3 cellular contexts compared by ENCODE assay signal in the genomic region with DNA sequence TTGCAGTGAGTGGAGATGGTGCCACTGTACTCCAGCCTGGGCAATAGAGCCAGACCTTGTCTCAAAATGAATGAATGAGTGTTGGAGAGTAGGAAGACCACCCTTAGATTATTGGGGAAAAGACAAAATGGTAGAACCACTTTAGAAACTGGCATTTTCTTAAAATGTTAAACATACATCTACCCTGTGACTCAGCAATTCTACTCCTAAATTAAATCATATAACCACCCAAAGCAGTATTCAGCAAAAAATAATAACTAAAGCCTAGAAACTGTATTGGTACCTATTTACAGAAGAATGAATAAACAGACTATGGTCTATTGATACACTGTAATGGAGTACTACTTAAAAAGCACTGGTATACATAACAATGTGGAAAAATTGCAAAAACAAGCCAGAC.
TF ChIP-seq lines count a peak whose summit lies in the region.

No MANE protein-coding gene starts in this region.

TF ChIP-seq in A549, 52 proteins besides CTCF, POLR2A, EP300 and RAD21:
- TF ChIP-seq HOXB5 (CRISPR knock-in tag; IDR thresholded peaks at IDR 0.05) (no peak), NPAS2 (CRISPR knock-in tag; IDR thresholded peaks at IDR 0.05; ENCODE audit: borderline replicate concordance) (no peak), MAFK (IDR thresholded peaks at IDR 0.05; ENCODE audit: partially characterized antibody) (peak; percentile 67), ZFP36 (IDR thresholded peaks at IDR 0.05; ENCODE audit: borderline replicate concordance, partially characterized antibody) (no peak), RARB (CRISPR knock-in tag; IDR thresholded peaks at IDR 0.05) (no peak), NFE2L2 (conservative IDR thresholded peaks at IDR 0.05; ENCODE audit: low read length) (peak; percentile 75)
- TF ChIP-seq, protein P1, sequence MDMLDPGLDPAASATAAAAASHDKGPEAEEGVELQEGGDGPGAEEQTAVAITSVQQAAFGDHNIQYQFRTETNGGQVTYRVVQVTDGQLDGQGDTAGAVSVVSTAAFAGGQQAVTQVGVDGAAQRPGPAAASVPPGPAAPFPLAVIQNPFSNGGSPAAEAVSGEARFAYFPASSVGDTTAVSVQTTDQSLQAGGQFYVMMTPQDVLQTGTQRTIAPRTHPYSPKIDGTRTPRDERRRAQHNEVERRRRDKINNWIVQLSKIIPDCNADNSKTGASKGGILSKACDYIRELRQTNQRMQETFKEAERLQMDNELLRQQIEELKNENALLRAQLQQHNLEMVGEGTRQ (IDR thresholded peaks at IDR 0.05), result no peak

TF ChIP-seq in GM23338, 12 proteins besides CTCF, POLR2A, EP300 and RAD21 (continues in another document):
- TF ChIP-seq CREB1 (CRISPR knock-in tag; IDR thresholded peaks at IDR 0.05; ENCODE audit: low read depth) (no peak), ZNF114 (CRISPR knock-in tag; IDR thresholded peaks at IDR 0.05) (no peak), STAT1 (IDR thresholded peaks at IDR 0.05; ENCODE audit: unreplicated experiment) (no peak), JUNB (IDR thresholded peaks at IDR 0.05; ENCODE audit: unreplicated experiment) (no peak), POLR2AphosphoS5 (IDR thresholded peaks at IDR 0.05; ENCODE audit: low read depth) (no peak), ZNF331 (CRISPR knock-in tag; IDR thresholded peaks at IDR 0.05; ENCODE audit: low read depth) (no peak), EZH2phosphoT487 (IDR thresholded peaks at IDR 0.05; ENCODE audit: unreplicated experiment) (no peak), EZH2 (IDR thresholded peaks at IDR 0.05; ENCODE audit: low read depth, unreplicated experiment) (no peak), NANOG (IDR thresholded peaks at IDR 0.05; ENCODE audit: borderline replicate concordance) (no peak)
- TF ChIP-seq, protein P2, sequence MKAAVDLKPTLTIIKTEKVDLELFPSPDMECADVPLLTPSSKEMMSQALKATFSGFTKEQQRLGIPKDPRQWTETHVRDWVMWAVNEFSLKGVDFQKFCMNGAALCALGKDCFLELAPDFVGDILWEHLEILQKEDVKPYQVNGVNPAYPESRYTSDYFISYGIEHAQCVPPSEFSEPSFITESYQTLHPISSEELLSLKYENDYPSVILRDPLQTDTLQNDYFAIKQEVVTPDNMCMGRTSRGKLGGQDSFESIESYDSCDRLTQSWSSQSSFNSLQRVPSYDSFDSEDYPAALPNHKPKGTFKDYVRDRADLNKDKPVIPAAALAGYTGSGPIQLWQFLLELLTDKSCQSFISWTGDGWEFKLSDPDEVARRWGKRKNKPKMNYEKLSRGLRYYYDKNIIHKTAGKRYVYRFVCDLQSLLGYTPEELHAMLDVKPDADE (IDR thresholded peaks at IDR 0.05), result no peak
- TF ChIP-seq, protein P3, sequence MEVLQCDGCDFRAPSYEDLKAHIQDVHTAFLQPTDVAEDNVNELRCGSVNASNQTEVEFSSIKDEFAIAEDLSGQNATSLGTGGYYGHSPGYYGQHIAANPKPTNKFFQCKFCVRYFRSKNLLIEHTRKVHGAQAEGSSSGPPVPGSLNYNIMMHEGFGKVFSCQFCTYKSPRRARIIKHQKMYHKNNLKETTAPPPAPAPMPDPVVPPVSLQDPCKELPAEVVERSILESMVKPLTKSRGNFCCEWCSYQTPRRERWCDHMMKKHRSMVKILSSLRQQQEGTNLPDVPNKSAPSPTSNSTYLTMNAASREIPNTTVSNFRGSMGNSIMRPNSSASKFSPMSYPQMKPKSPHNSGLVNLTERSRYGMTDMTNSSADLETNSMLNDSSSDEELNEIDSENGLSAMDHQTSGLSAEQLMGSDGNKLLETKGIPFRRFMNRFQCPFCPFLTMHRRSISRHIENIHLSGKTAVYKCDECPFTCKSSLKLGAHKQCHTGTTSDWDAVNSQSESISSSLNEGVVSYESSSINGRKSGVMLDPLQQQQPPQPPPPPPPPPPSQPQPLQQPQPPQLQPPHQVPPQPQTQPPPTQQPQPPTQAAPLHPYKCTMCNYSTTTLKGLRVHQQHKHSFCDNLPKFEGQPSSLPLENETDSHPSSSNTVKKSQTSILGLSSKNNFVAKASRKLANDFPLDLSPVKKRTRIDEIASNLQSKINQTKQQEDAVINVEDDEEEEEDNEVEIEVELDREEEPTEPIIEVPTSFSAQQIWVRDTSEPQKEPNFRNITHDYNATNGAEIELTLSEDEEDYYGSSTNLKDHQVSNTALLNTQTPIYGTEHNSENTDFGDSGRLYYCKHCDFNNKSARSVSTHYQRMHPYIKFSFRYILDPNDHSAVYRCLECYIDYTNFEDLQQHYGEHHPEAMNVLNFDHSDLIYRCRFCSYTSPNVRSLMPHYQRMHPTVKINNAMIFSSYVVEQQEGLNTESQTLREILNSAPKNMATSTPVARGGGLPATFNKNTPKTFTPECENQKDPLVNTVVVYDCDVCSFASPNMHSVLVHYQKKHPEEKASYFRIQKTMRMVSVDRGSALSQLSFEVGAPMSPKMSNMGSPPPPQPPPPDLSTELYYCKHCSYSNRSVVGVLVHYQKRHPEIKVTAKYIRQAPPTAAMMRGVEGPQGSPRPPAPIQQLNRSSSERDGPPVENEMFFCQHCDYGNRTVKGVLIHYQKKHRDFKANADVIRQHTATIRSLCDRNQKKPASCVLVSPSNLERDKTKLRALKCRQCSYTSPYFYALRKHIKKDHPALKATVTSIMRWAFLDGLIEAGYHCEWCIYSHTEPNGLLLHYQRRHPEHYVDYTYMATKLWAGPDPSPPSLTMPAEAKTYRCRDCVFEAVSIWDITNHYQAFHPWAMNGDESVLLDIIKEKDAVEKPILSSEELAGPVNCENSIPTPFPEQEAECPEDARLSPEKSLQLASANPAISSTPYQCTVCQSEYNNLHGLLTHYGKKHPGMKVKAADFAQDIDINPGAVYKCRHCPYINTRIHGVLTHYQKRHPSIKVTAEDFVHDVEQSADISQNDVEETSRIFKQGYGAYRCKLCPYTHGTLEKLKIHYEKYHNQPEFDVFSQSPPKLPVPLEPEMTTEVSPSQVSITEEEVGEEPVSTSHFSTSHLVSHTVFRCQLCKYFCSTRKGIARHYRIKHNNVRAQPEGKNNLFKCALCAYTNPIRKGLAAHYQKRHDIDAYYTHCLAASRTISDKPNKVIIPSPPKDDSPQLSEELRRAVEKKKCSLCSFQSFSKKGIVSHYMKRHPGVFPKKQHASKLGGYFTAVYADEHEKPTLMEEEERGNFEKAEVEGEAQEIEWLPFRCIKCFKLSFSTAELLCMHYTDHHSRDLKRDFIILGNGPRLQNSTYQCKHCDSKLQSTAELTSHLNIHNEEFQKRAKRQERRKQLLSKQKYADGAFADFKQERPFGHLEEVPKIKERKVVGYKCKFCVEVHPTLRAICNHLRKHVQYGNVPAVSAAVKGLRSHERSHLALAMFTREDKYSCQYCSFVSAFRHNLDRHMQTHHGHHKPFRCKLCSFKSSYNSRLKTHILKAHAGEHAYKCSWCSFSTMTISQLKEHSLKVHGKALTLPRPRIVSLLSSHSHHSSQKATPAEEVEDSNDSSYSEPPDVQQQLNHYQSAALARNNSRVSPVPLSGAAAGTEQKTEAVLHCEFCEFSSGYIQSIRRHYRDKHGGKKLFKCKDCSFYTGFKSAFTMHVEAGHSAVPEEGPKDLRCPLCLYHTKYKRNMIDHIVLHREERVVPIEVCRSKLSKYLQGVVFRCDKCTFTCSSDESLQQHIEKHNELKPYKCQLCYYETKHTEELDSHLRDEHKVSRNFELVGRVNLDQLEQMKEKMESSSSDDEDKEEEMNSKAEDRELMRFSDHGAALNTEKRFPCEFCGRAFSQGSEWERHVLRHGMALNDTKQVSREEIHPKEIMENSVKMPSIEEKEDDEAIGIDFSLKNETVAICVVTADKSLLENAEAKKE (CRISPR knock-in tag; IDR thresholded peaks at IDR 0.05), result no peak

TF ChIP-seq in K562, 482 proteins besides CTCF, POLR2A, EP300 and RAD21:
- TF ChIP-seq C11orf30 (IDR thresholded peaks at IDR 0.05; ENCODE audit: low read depth), result peak; percentile 26; the same call in 1 of the 2 replicates
- no peak for TF ChIP-seq HMGN3 (IDR thresholded peaks at IDR 0.05; ENCODE audit: borderline replicate concordance, extremely low read depth, insufficient read length, low read depth, low read length)
- TF ChIP-seq NFIC (IDR thresholded peaks at IDR 0.05), result no peak
- peak; percentile 81 for TF ChIP-seq ZNF316 (IDR thresholded peaks at IDR 0.05)
- TF ChIP-seq SIN3A (IDR thresholded peaks at IDR 0.05; ENCODE audit: borderline replicate concordance in 2 of 2, control insufficient read depth in 1 of 2, low read depth in 2 of 2, low read length in 2 of 2), result no peak
- TF ChIP-seq MAFG (tag; conservative IDR thresholded peaks at IDR 0.05), result peak; percentile 72
- peak; percentile 51; the same call in 1 of the 2 replicates for TF ChIP-seq NFE2L1 (tag; IDR thresholded peaks at IDR 0.05; ENCODE audit: borderline replicate concordance, low read depth)
- no peak for TF ChIP-seq MAZ (CRISPR knock-in tag; conservative IDR thresholded peaks at IDR 0.05 in 1 of 2, IDR thresholded peaks at IDR 0.05 in 1 of 2)
- TF ChIP-seq NFE2 (IDR thresholded peaks at IDR 0.05; ENCODE audit: low read depth), result peak; percentile 46
